Comparison of ENCODE assay signal across 27 cellular contexts in genomic region chr4:127534041-127534440, GRCh38.
"Had no signal": no experiment of that assay in that cellular context is flagged by ENCODE, and none has a peak within 500 bp of the region (broad histone marks: within the 10 kb centered on the region; RNA-seq: fewer than 3 reads in every experiment).

No MANE protein-coding gene starts in this region.

- H3K27me3 ChIP-seq: neural progenitor cell, neutrophil, ovary, pancreas, right atrium auricular region, sigmoid colon, spleen had no signal

- FAIRE-seq: pancreas, small intestine had no signal

- H3K79me2 ChIP-seq: parathyroid adenoma had no signal

- H3K4me2 ChIP-seq: neural progenitor cell, smooth muscle cell had no signal

- H3K27ac Mint-ChIP-seq: naive thymus-derived CD8-positive, alpha-beta T cell; natural killer cell; natural killer cell treated with Interleukin-12 subunit alpha and Interleukin-12 subunit beta and Interleukin-15 and Interleukin-18, amount 100 ng/mL, for 72 hours; nephron progenitor cell; neural progenitor cell; progenitor cell of endocrine pancreas had no signal

- H3K4me3 ChIP-seq: neural progenitor cell, ovary, pancreas, prostate gland, psoas muscle, right atrium auricular region, sigmoid colon, skin epidermis, smooth muscle cell, spleen had no signal

- H3K27me3 Mint-ChIP-seq: progenitor cell of endocrine pancreas had no signal

- H3K4me1 ChIP-seq: neural progenitor cell, parathyroid adenoma, prostate gland, psoas muscle had no signal

- H3K36me3 ChIP-seq: neural progenitor cell, neutrophil, ovary, pancreas, prostate gland, right atrium auricular region, sigmoid colon, spleen had no signal

- H3K4me1 Mint-ChIP-seq: naive thymus-derived CD4-positive, alpha-beta T cell; naive thymus-derived CD8-positive, alpha-beta T cell; natural killer cell; nephron progenitor cell had no signal

- H3K9ac ChIP-seq: neural progenitor cell, parathyroid adenoma had no signal

- ATAC-seq: naive thymus-derived CD4-positive, alpha-beta T cell; naive thymus-derived CD8-positive, alpha-beta T cell; natural killer cell; natural killer cell treated with Interleukin-12 subunit alpha and Interleukin-12 subunit beta and Interleukin-15 and Interleukin-18, amount 100 ng/mL, for 72 hours had no signal

- H3K27ac ChIP-seq: neural progenitor cell, neutrophil, ovary, pancreas, parathyroid adenoma, prostate gland, psoas muscle, sigmoid colon, skin epidermis, spleen had no signal

- H3K9me3 Mint-ChIP-seq: nephron progenitor cell, neural progenitor cell had no signal

- DNase-seq: naive thymus-derived CD4-positive, alpha-beta T cell; naive thymus-derived CD8-positive, alpha-beta T cell; natural killer cell; nephron progenitor cell; occipital lobe; posterior cingulate gyrus; retina; small intestine; spleen; stimulated activated CD4-positive, alpha-beta T cell treated with anti-CD3 and anti-CD28 coated beads, Interleukin-12 subunit alpha, Interleukin-12 subunit beta, amount 100 ng/mL, for 4 hours; stimulated activated CD4-positive, alpha-beta T cell treated with anti-CD3 and anti-CD28 coated beads, Interleukin-15, amount 100 ng/mL, for 24 hours; stimulated activated CD4-positive, alpha-beta T cell treated with anti-CD3 and anti-CD28 coated beads, Interleukin-1b, Interleukin-23, amount 100 ng/mL, for 48 hours; stimulated activated CD4-positive, alpha-beta T cell treated with anti-CD3 and anti-CD28 coated beads, Interleukin-2, amount 100 ng/mL, for 24 hours had no signal

- H3K9me3 ChIP-seq: neutrophil, ovary, pancreas, prostate gland, psoas muscle, right atrium auricular region had no signal

- H3K36me3 Mint-ChIP-seq: naive thymus-derived CD4-positive, alpha-beta T cell; natural killer cell; natural killer cell treated with Interleukin-12 subunit alpha and Interleukin-12 subunit beta and Interleukin-15 and Interleukin-18, amount 100 ng/mL, for 72 hours; neural progenitor cell had no signal

- H2AFZ ChIP-seq: neural progenitor cell, parathyroid adenoma had no signal

- H3K4me3 Mint-ChIP-seq: naive thymus-derived CD4-positive, alpha-beta T cell; naive thymus-derived CD8-positive, alpha-beta T cell; natural killer cell; natural killer cell treated with Interleukin-12 subunit alpha and Interleukin-12 subunit beta and Interleukin-15 and Interleukin-18, amount 100 ng/mL, for 72 hours; nephron progenitor cell; neural crest cell; neural progenitor cell had no signal
